Comparison of ENCODE assay signal across 1 cellular context in the genomic region with DNA sequence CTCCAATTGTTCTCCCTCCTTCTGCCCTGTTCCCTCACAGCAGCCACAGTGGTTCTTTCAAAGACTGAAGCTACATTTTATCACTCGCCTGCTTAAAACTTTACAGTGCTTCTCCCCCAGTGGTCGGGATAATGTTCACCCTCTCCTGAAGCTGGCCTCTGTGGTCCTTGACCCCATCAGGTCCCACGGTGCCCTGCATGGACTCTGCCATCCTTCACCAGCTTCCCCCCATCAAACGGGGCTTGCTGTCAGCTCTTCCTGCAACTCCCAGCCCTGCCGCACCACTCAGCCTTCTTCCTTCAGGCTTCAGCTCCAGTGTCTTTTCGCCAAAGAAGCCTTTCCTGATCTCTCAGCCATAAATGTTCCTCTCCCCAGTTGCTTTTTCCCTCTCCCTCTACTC.
TF ChIP-seq lines count a peak whose summit lies in the region.

No MANE protein-coding gene starts in this region.

TF ChIP-seq in HCT116, 20 proteins besides CTCF, POLR2A, EP300 and RAD21 (continued from another document):
- TF ChIP-seq, protein P1, sequence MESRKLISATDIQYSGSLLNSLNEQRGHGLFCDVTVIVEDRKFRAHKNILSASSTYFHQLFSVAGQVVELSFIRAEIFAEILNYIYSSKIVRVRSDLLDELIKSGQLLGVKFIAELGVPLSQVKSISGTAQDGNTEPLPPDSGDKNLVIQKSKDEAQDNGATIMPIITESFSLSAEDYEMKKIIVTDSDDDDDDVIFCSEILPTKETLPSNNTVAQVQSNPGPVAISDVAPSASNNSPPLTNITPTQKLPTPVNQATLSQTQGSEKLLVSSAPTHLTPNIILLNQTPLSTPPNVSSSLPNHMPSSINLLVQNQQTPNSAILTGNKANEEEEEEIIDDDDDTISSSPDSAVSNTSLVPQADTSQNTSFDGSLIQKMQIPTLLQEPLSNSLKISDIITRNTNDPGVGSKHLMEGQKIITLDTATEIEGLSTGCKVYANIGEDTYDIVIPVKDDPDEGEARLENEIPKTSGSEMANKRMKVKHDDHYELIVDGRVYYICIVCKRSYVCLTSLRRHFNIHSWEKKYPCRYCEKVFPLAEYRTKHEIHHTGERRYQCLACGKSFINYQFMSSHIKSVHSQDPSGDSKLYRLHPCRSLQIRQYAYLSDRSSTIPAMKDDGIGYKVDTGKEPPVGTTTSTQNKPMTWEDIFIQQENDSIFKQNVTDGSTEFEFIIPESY (IDR thresholded peaks at IDR 0.05; ENCODE audit: extremely low read depth, insufficient replicate concordance, low read length), result no peak
- no peak for TF ChIP-seq MAX (IDR thresholded peaks at IDR 0.05)
- TF ChIP-seq EGR1 (IDR thresholded peaks at IDR 0.05; ENCODE audit: low read depth), result no peak
- TF ChIP-seq, protein P2, sequence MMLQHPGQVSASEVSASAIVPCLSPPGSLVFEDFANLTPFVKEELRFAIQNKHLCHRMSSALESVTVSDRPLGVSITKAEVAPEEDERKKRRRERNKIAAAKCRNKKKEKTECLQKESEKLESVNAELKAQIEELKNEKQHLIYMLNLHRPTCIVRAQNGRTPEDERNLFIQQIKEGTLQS (IDR thresholded peaks at IDR 0.05), result no peak
- no peak for TF ChIP-seq JUND (IDR thresholded peaks at IDR 0.05)
- no peak for TF ChIP-seq FOSL1 (IDR thresholded peaks at IDR 0.05; ENCODE audit: low read depth)
- no peak for TF ChIP-seq POLR2AphosphoS5 (IDR thresholded peaks at IDR 0.05; ENCODE audit: low read depth, low read length)
- TF ChIP-seq ZFX (IDR thresholded peaks at IDR 0.05), result no peak
- no peak for TF ChIP-seq YY1 (IDR thresholded peaks at IDR 0.05; ENCODE audit: extremely low read depth, insufficient replicate concordance, low read depth, low read length)
- TF ChIP-seq SP1 (IDR thresholded peaks at IDR 0.05; ENCODE audit: low read depth), result no peak
- TF ChIP-seq ZNF274 (IDR thresholded peaks at IDR 0.05; ENCODE audit: low read depth, low read length), result no peak
- TF ChIP-seq SRF (IDR thresholded peaks at IDR 0.05; ENCODE audit: low read depth), result no peak
- no peak for TF ChIP-seq EZH2phosphoT487 (IDR thresholded peaks at IDR 0.05; ENCODE audit: borderline replicate concordance)
- TF ChIP-seq CBX3 (IDR thresholded peaks at IDR 0.05; ENCODE audit: low read depth), result no peak
TF ChIP-seq in HCT116: peak in this region for 0.
